ENCODE assay signal across 19 cellular contexts in genomic region chr5:83487155-83487554, GRCh38. TPM values are rescaled to one million over a fixed set of nuclear protein-coding genes. Genes with fewer than 3 reads are reported as not detected.
"Had no signal": no experiment of that assay in that cellular context is flagged by ENCODE, and none has a peak within 500 bp of the region (broad histone marks: within the 10 kb centered on the region; RNA-seq: fewer than 3 reads in every experiment).

No MANE protein-coding gene starts in this region.

- DNase-seq: activated CD4-positive, alpha-beta T cell treated with anti-CD3 and anti-CD28 coated beads for 4 hours; activated CD4-positive, alpha-beta T cell treated with anti-CD3 and anti-CD28 coated beads, Interleukin-2, amount 50 U/mL, for 48 hours; activated CD8-positive, alpha-beta memory T cell treated with anti-CD3 and anti-CD28 coated beads, Interleukin-2, amount 50 U/mL, for 4 hours; activated gamma-delta T cell; activated naive CD4-positive, alpha-beta T cell treated with anti-CD3 and anti-CD28 coated beads, Interleukin-2, amount 50 U/mL, for 16 hours; activated T-cell treated with anti-CD3 and anti-CD28 coated beads, Interleukin-2, amount 50 U/mL, for 1 hour; amniotic stem cell; brain microvascular endothelial cell; caudate nucleus; foreskin fibroblast; left ventricle myocardium superior; naive B cell; nucleus accumbens; right cardiac atrium; spleen; stimulated activated CD4-positive, alpha-beta T cell treated with anti-CD3 and anti-CD28 coated beads, Interleukin-2, amount 100 ng/mL, for 48 hours; stimulated activated naive CD4-positive, alpha-beta T cell treated with Interleukin-2 at 50 U/mL for 16 hours had no signal

- H3K27me3 ChIP-seq: brain microvascular endothelial cell, spleen, tibial nerve had no signal

- ATAC-seq: left ventricle myocardium superior, right cardiac atrium had no signal

- H3K9me3 ChIP-seq: spleen, tibial nerve had no signal

- H3K27ac ChIP-seq: brain microvascular endothelial cell, spleen, tibial nerve had no signal

- H3K36me3 ChIP-seq: spleen had no signal

- H3K4me3 ChIP-seq: spleen, tibial nerve had no signal

- H3K4me1 ChIP-seq: spleen, tibial nerve had no signal

RNA-seq across cellular contexts. Expression of gene VCAN, which starts 15.6 kb away (rescaled TPM):
- total RNA-seq: activated CD8-positive, alpha-beta memory T cell treated with anti-CD3 and anti-CD28 coated beads for 36 hours had no signal
